ENCODE assay signal across 10 cellular contexts in genomic region chr1:6770727-6771567, GRCh38. TPM values are rescaled to one million over a fixed set of nuclear protein-coding genes. Genes with fewer than 3 reads are reported as not detected.
DNase-seq lines count a peak whose midpoint lies in the region; ATAC-seq and TF ChIP-seq lines count a peak whose summit lies in the region.
"Had no signal": no experiment of that assay in that cellular context is flagged by ENCODE, and none has a peak within 500 bp of the region (broad histone marks: within the 10 kb centered on the region; RNA-seq: fewer than 3 reads in every experiment).

No MANE protein-coding gene starts in this region.

- H3K4me2 ChIP-seq in GM23338 (peak overlapping the region; percentile 32), SK-N-SH (peak overlapping the region; percentile 74; the same call in 1 of the 2 replicates), skeletal muscle satellite cell (ENCODE audit: low read length) (peak overlapping the region; percentile 37)

- DNase-seq in GM23338 (ENCODE audit: low spot score): peak; percentile 42
- DNase-seq in SK-N-SH: peak; percentile 36
- DNase-seq in T-cell: no peak
- no peak for DNase-seq in NOMO-1 (lab: John Stamatoyannopoulos, UW; ENCODE audit: unreplicated experiment in 2 of 2)
- DNase-seq in NCI-H2029 (lab: John Stamatoyannopoulos, UW): no peak
- DNase-seq in right atrium auricular region (ENCODE audit: low spot score): no peak
- DNase-seq: NCI-H1105 treated with DMSO at 0.1 percent for 48 hours; stimulated activated naive CD4-positive, alpha-beta T cell had no signal

- H3K4me3 Mint-ChIP-seq in GM23338: no peak overlapping the region
- H3K4me3 Mint-ChIP-seq in T-cell: no peak overlapping the region

- H3K27ac ChIP-seq in GM23338 (ENCODE audit: low read depth) (no peak overlapping the region), SK-N-SH (ENCODE audit: low read depth in 2 of 2, low read length in 1 of 2) (peak overlapping the region in 1 of 2 experiments; percentile 68; a peak in 2 of 4 replicates), gastroesophageal sphincter (peak overlapping the region in 3 of 4 donors; percentile 30 to 70 (median 46)), right atrium auricular region (no peak overlapping the region)

- H3K27me3 ChIP-seq in GM23338 (ENCODE audit: insufficient read depth) (no peaks in the 10 kb centered on the region), SK-N-SH (ENCODE audit: insufficient read depth) (no peaks in the 10 kb centered on the region), gastroesophageal sphincter (no peaks in the 10 kb centered on the region), skeletal muscle satellite cell (ENCODE audit: control insufficient read depth, insufficient read depth, low read length) (peaks cover 15% of the 10 kb centered on the region), right atrium auricular region (no peaks in the 10 kb centered on the region)

- peaks cover 21% of the 10 kb centered on the region for H3K4me1 ChIP-seq in GM23338 (ENCODE audit: insufficient read depth)
- peaks cover 3 to 12% of the 10 kb centered on the region in 2 experiments; a peak in 2 of 4 replicates for H3K4me1 ChIP-seq in SK-N-SH (ENCODE audit: control insufficient read depth in 1 of 2, insufficient read depth in 2 of 2, low read depth in 1 of 2, low read length in 1 of 2)
- H3K4me1 ChIP-seq in gastroesophageal sphincter: peaks cover 0 to 20% (median 11%) of the 10 kb centered on the region in 3 donors
- peaks cover 4% of the 10 kb centered on the region for H3K4me1 ChIP-seq in skeletal muscle satellite cell (ENCODE audit: control insufficient read depth, insufficient read depth, low read length)
- H3K4me1 ChIP-seq in right atrium auricular region: no peaks in the 10 kb centered on the region

- H4K20me1 ChIP-seq in GM23338 (replicated peaks; ENCODE audit: insufficient read depth): no peaks in the 10 kb centered on the region
- H4K20me1 ChIP-seq in SK-N-SH (ENCODE audit: insufficient read depth): no peaks in the 10 kb centered on the region

- WGBS in SK-N-SH (ENCODE audit: low lambda C conversion rate): 32% methylated on average over 10 of the region's 16 CpGs
- 9 to 15% methylated on average over 9 to 14 of the region's 16 CpGs for WGBS in gastroesophageal sphincter (ENCODE audit: low coverage in 1 of 2), 2 donors

- 0 out of 4 replicates have a peak, but pooled peaks of 1 of the 2 experiments have one; percentile 35 for TF ChIP-seq EP300 in SK-N-SH (IDR thresholded peaks at IDR 0.05; ENCODE audit: borderline replicate concordance in 1 of 2, low read depth in 1 of 2, low read length in 1 of 2)
- no peak for TF ChIP-seq EP300 in gastroesophageal sphincter (IDR thresholded peaks at IDR 0.05)

- no peak for TF ChIP-seq RAD21 in SK-N-SH (IDR thresholded peaks at IDR 0.05; ENCODE audit: low read length)

- H3K79me2 ChIP-seq in GM23338 (replicated peaks; ENCODE audit: insufficient read depth): no peaks in the 10 kb centered on the region
- H3K79me2 ChIP-seq in SK-N-SH (ENCODE audit: insufficient read depth): no peaks in the 10 kb centered on the region

- H3K36me3 Mint-ChIP-seq in GM23338 (ENCODE audit: low read depth) (no peaks in the 10 kb centered on the region), T-cell (no peaks in the 10 kb centered on the region)

- H3K27me3 Mint-ChIP-seq in GM23338 (ENCODE audit: insufficient read depth, low read depth, poor library complexity) (peaks cover 4% of the 10 kb centered on the region), T-cell (peaks cover 18% of the 10 kb centered on the region in 2 donors)

- CTCF ChIA-PET in SK-N-SH (lab: Yijun Ruan, JAX): no interaction called here
- CTCF ChIA-PET in T-cell (lab: Charles Lee): interaction anchor here in 1 of 2 donors (0.6 kb wide), 1 partner anchor 51 kb away, joined by 3 read pairs; no protein-coding TSS in a partner anchor

- H3K9me2 ChIP-seq in GM23338 (ENCODE audit: insufficient read depth) (no peaks in the 10 kb centered on the region), SK-N-SH (no peaks in the 10 kb centered on the region)

- H3K9me3 ChIP-seq in SK-N-SH: no peaks in the 10 kb centered on the region
- no peaks in the 10 kb centered on the region for H3K9me3 ChIP-seq in gastroesophageal sphincter
- no peaks in the 10 kb centered on the region for H3K9me3 ChIP-seq in skeletal muscle satellite cell (replicated peaks; ENCODE audit: low read length)
- no peaks in the 10 kb centered on the region for H3K9me3 ChIP-seq in right atrium auricular region

- no peak for TF ChIP-seq POLR2A in gastroesophageal sphincter (IDR thresholded peaks at IDR 0.05)

- H3K27ac Mint-ChIP-seq in GM23338 (no peak overlapping the region), T-cell (no peak overlapping the region)

- no peak overlapping the region for H3K4me3 ChIP-seq in GM23338
- H3K4me3 ChIP-seq in SK-N-SH (ENCODE audit: low read depth in 2 of 2, low read length in 1 of 2): peak overlapping the region in 1 of 2 experiments; percentile 44; a peak in 2 of 4 replicates
- peak overlapping the region in 1 of 2 donors; percentile 9 for H3K4me3 ChIP-seq in gastroesophageal sphincter
- no peak overlapping the region for H3K4me3 ChIP-seq in skeletal muscle satellite cell (ENCODE audit: low read length)
- no peak overlapping the region for H3K4me3 ChIP-seq in right atrium auricular region

- H3K9ac ChIP-seq in SK-N-SH: no peak overlapping the region
- H3K9ac ChIP-seq in skeletal muscle satellite cell (ENCODE audit: low read depth, low read length): no peak overlapping the region

- TF ChIP-seq CTCF in GM23338 (conservative IDR thresholded peaks at IDR 0.05; ENCODE audit: low read depth in 2 of 2): no peak
- no peak for TF ChIP-seq CTCF in SK-N-SH (IDR thresholded peaks at IDR 0.05)
- TF ChIP-seq CTCF in gastroesophageal sphincter (IDR thresholded peaks at IDR 0.05): no peak
- no peak for TF ChIP-seq CTCF in right atrium auricular region (IDR thresholded peaks at IDR 0.05)

- 0 out of 3 replicates have a peak, but pooled peaks cover under 1% of the 10 kb centered on the region for H3K9me3 Mint-ChIP-seq in GM23338
- H3K9me3 Mint-ChIP-seq in T-cell: no peaks in the 10 kb centered on the region

- peaks cover 23% of the 10 kb centered on the region for H3K4me1 Mint-ChIP-seq in GM23338
- no peaks in the 10 kb centered on the region for H3K4me1 Mint-ChIP-seq in T-cell

- ATAC-seq in GM23338 (peak; percentile 94), gastroesophageal sphincter (peak; percentile 46), T-cell (replicated peaks in 1 of 4) (no peak)

- POLR2A ChIA-PET in SK-N-SH (lab: Yijun Ruan, JAX): interaction anchor here (0.5 kb wide), 1 partner anchor 10 kb away, joined by 5 read pairs; no protein-coding TSS in a partner anchor
- POLR2A ChIA-PET in T-cell (lab: Charles Lee): no interaction called here

- H3F3A ChIP-seq in GM23338 (replicated peaks; ENCODE audit: low read depth) (0 out of 2 replicates have a peak, but pooled peaks cover 7% of the 10 kb centered on the region), SK-N-SH (replicated peaks; ENCODE audit: insufficient read depth) (peaks cover 10% of the 10 kb centered on the region)

- H2AFZ ChIP-seq in GM23338 (peak overlapping the region; percentile 91), SK-N-SH (ENCODE audit: low read depth) (peak overlapping the region; percentile 56; the same call in 1 of the 2 replicates)

- H3K36me3 ChIP-seq in GM23338 (ENCODE audit: insufficient read depth): no peaks in the 10 kb centered on the region
- H3K36me3 ChIP-seq in SK-N-SH (replicated peaks in 1 of 2; ENCODE audit: control insufficient read depth in 1 of 2, insufficient read depth in 2 of 2, low read length in 1 of 2): no peaks in the 10 kb centered on the region
- no peaks in the 10 kb centered on the region for H3K36me3 ChIP-seq in gastroesophageal sphincter
- no peaks in the 10 kb centered on the region for H3K36me3 ChIP-seq in skeletal muscle satellite cell (ENCODE audit: insufficient read depth, low read length)
- H3K36me3 ChIP-seq in right atrium auricular region: no peaks in the 10 kb centered on the region

TF ChIP-seq in GM23338, 12 proteins besides CTCF, POLR2A, EP300 and RAD21 (continues in another document):
- no peak for TF ChIP-seq JUNB (IDR thresholded peaks at IDR 0.05; ENCODE audit: unreplicated experiment)
- TF ChIP-seq ZNF114 (CRISPR knock-in tag; IDR thresholded peaks at IDR 0.05): no peak

TF ChIP-seq in SK-N-SH, 30 proteins besides CTCF, POLR2A, EP300 and RAD21:
- peak; percentile 63 for TF ChIP-seq JUND (IDR thresholded peaks at IDR 0.05)
- TF ChIP-seq FOSL2 (IDR thresholded peaks at IDR 0.05; ENCODE audit: borderline replicate concordance, low read depth): peak; percentile 63; the same call in 1 of the 2 replicates
- no peak for TF ChIP-seq TEAD4 (IDR thresholded peaks at IDR 0.05; ENCODE audit: borderline replicate concordance, insufficient read depth)
- TF ChIP-seq TCF12 (IDR thresholded peaks at IDR 0.05): peak; percentile 72
- no peak for TF ChIP-seq SMC3 (IDR thresholded peaks at IDR 0.05; ENCODE audit: low read depth, low read length)
- TF ChIP-seq SIN3A (IDR thresholded peaks at IDR 0.05; ENCODE audit: borderline replicate concordance, low read depth, low read length): no peak
- no peak for TF ChIP-seq ELF1 (IDR thresholded peaks at IDR 0.05)
- TF ChIP-seq RFX5 (IDR thresholded peaks at IDR 0.05; ENCODE audit: low read length): no peak
- TF ChIP-seq, protein P1, sequence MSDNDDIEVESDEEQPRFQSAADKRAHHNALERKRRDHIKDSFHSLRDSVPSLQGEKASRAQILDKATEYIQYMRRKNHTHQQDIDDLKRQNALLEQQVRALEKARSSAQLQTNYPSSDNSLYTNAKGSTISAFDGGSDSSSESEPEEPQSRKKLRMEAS (IDR thresholded peaks at IDR 0.05; ENCODE audit: low read depth): 0 out of 2 replicates have a peak, but pooled peaks have one; percentile 32
TF ChIP-seq in SK-N-SH: peak in this region for 4.

RNA-seq across cellular contexts. Expression of gene CAMTA1, which starts 14.3 kb away (rescaled TPM):
- 115 and 119 TPM in 2 replicates for total RNA-seq in GM23338 (2014; rRNA removed; shearing (Covaris generic))
- polyA plus RNA-seq in GM23338 (2016; fragmentation: Nextera tagmentation; extraction: Ambion mirVana): 519 and 580 TPM in 2 replicates
- polyA plus RNA-seq in SK-N-SH (2012; rRNA removed): 44.1 and 63.1 TPM in 2 replicates
- 86.4 and 126 TPM in 2 replicates for polyA plus RNA-seq in SK-N-SH (2012; cell fraction: cytosol; rRNA removed)
- 17.2 and 18.0 TPM in 2 replicates for polyA plus RNA-seq in SK-N-SH (2012; cell fraction: nucleus; rRNA removed)
- 100 to 1,000 TPM in 3 of 4 donors, 10 to 100 TPM in 1; 86.3 to 170 (median 132) TPM for total RNA-seq in gastroesophageal sphincter
- total RNA-seq in skeletal muscle satellite cell (2012; rRNA removed): 58.6 and 70.8 TPM in 2 replicates
- total RNA-seq in T-cell: 10 to 100 TPM; 29.7 to 37.4 (median 34.6) TPM
- total RNA-seq in right atrium auricular region: 100 to 1,000 TPM; 132 to 190 TPM

Comparison
In these comparisons a context has a peak if more than half of its experiments do, and no peak if none do; other contexts are left out.
1. ATAC-seq: peak in GM23338 (single experiment) and gastroesophageal sphincter (single experiment); none in T-cell (0 of 4).
2. DNase-seq: peak in GM23338 (single experiment) and SK-N-SH (single experiment); none in T-cell (0 of 34), NOMO-1 (0 of 2), NCI-H2029 (single experiment) and right atrium auricular region (single experiment).
3. H3K27ac ChIP-seq: peak in gastroesophageal sphincter (3 of 4); none in GM23338 (single experiment) and right atrium auricular region (0 of 2).
4. Peak in every context shown above with its lines, with median percentiles within 50 percentile points of each other: H3K4me2 ChIP-seq.